ENCODE assay signal across 10 cellular contexts in the genomic region with DNA sequence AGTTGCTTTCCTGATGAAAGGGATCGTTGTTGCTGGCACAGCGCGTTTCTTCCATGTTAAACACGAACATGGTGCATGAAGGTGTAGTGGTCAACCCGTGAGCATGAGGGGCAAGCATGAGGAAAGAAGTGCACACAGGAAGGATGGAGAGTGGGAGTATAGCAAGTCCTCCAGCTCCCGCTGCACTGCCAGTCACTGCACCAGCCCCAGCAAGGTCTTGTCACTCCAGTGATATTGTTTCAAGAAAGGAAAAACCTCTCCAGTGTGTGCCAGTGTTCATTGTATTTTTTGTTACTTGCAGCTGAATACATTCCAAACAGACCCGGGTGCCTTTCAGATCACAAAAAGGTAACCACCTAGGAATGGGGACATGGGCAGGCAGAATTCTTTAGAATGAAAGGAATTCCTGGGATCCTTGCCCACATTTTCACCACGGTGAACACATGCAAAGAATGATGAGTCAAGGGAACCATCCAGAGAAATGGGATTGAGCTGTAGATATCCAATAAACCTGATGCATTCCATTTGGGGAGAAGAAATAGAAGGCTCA.
DNase-seq lines count a peak whose midpoint lies in the region; ATAC-seq and TF ChIP-seq lines count a peak whose summit lies in the region.
"Had no signal": no experiment of that assay in that cellular context is flagged by ENCODE, and none has a peak within 500 bp of the region (broad histone marks: within the 10 kb centered on the region; RNA-seq: fewer than 3 reads in every experiment).

No MANE protein-coding gene starts in this region.

- no peak overlapping the region for H2BK15ac ChIP-seq in mesenchymal stem cell (ENCODE audit: low read depth, poor library complexity, severe bottlenecking)

- peak overlapping the region; percentile 24 for H2AK5ac ChIP-seq in mesenchymal stem cell (ENCODE audit: low read length, severe bottlenecking)

- H3K27ac Mint-ChIP-seq in activated CD4-positive, alpha-beta T cell treated with anti-CD3 and anti-CD28 coated beads for 36 hours, result no peak overlapping the region
- H3K27ac Mint-ChIP-seq in T-cell, result no peak overlapping the region
- H3K27ac Mint-ChIP-seq: activated naive CD4-positive, alpha-beta T cell treated with anti-CD3 and anti-CD28 coated beads, Interleukin-2, amount 50 U/mL, for 72 hours had no signal

- no peaks in the 10 kb centered on the region for H3K27me3 Mint-ChIP-seq in activated CD4-positive, alpha-beta T cell treated with anti-CD3 and anti-CD28 coated beads for 36 hours
- no peaks in the 10 kb centered on the region for H3K27me3 Mint-ChIP-seq in T-cell

- no peaks in the 10 kb centered on the region for H3K9me3 Mint-ChIP-seq in activated CD4-positive, alpha-beta T cell treated with anti-CD3 and anti-CD28 coated beads for 36 hours (ENCODE audit: low read depth)
- no peaks in the 10 kb centered on the region for H3K9me3 Mint-ChIP-seq in T-cell
- H3K9me3 Mint-ChIP-seq: activated naive CD4-positive, alpha-beta T cell treated with anti-CD3 and anti-CD28 coated beads, Interleukin-2, amount 50 U/mL, for 72 hours had no signal

- H3K79me2 ChIP-seq in Karpas-422 (ENCODE audit: low read length), result no peaks in the 10 kb centered on the region

- CTCF ChIA-PET in activated CD4-positive, alpha-beta T cell treated with anti-CD3 and anti-CD28 coated beads for 36 hours (lab: Charles Lee), result interaction anchor here (0.5 kb wide), 1 partner anchor 815 kb away, joined by 4 read pairs; no protein-coding TSS in a partner anchor
- CTCF ChIA-PET in T-cell (lab: Charles Lee), result no interaction called here

- peaks cover 19% of the 10 kb centered on the region for H3K79me1 ChIP-seq in mesenchymal stem cell (replicated peaks; ENCODE audit: low read length, poor library complexity, severe bottlenecking)

- H4K20me1 ChIP-seq in Karpas-422 (ENCODE audit: insufficient read depth, low read depth, low read length), result peaks cover 9% of the 10 kb centered on the region; the same call in 1 of the 2 replicates

- H3K23ac ChIP-seq in mesenchymal stem cell (ENCODE audit: low read length in 2 of 2), result no peak overlapping the region

- POLR2A ChIA-PET in activated CD4-positive, alpha-beta T cell treated with anti-CD3 and anti-CD28 coated beads for 36 hours (lab: Charles Lee), result no interaction called here
- POLR2A ChIA-PET in T-cell (lab: Charles Lee), result interaction anchor here in 1 of 2 donors (0.6 kb wide), 1 partner anchor 1432 kb away, joined by 9 read pairs; no protein-coding TSS in a partner anchor

- H4K8ac ChIP-seq in mesenchymal stem cell (ENCODE audit: low read length), result no peak overlapping the region

- peak; percentile 74 for DNase-seq in AG20443 (ENCODE audit: low spot score)
- DNase-seq in Karpas-422, result no peak
- DNase-seq in choroid plexus epithelial cell (ENCODE audit: low read depth), result peak; percentile 70
- DNase-seq in mesenchymal stem cell, result peak; percentile 37
- DNase-seq in activated CD4-positive, alpha-beta T cell treated with anti-CD3 and anti-CD28 coated beads for 36 hours, result no peak
- no peak for DNase-seq in T-cell
- no peak for DNase-seq in NCI-H1092 (lab: John Stamatoyannopoulos, UW)
- DNase-seq: NCI-H2227 treated with DMSO at 0.1 percent for 48 hours had no signal

- H3K36me3 Mint-ChIP-seq in activated CD4-positive, alpha-beta T cell treated with anti-CD3 and anti-CD28 coated beads for 36 hours (ENCODE audit: low read depth), result no peaks in the 10 kb centered on the region
- H3K36me3 Mint-ChIP-seq in T-cell, result peaks cover 4% of the 10 kb centered on the region
- H3K36me3 Mint-ChIP-seq: activated naive CD4-positive, alpha-beta T cell treated with anti-CD3 and anti-CD28 coated beads, Interleukin-2, amount 50 U/mL, for 72 hours had no signal

- H3K4me1 ChIP-seq in Karpas-422 (ENCODE audit: low read length) (peaks cover 30% of the 10 kb centered on the region), mesenchymal stem cell (ENCODE audit: control insufficient read depth, insufficient read depth, low read depth, low read length) (peaks cover 28% of the 10 kb centered on the region)

- peak overlapping the region in 1 of 2 experiments; percentile 1 for H3K4ac ChIP-seq in mesenchymal stem cell (ENCODE audit: low read depth in 1 of 2, low read length in 2 of 2)

- H3K9ac ChIP-seq in Karpas-422 (ENCODE audit: low read length), result no peak overlapping the region
- H3K9ac ChIP-seq in mesenchymal stem cell (ENCODE audit: low read length), result no peak overlapping the region

- intact Hi-C loops in activated CD4-positive, alpha-beta T cell treated with anti-CD3 and anti-CD28 coated beads for 36 hours (cut with DNase I, micrococcal nuclease), result loop anchor here in 1 of 2 experiments (10.0 kb wide), 1 partner anchor 228 kb away; no protein-coding TSS in a partner anchor

- H3K36me3 ChIP-seq in Karpas-422 (ENCODE audit: insufficient read depth, low read length), result no peaks in the 10 kb centered on the region
- peaks cover 0 to 4% of the 10 kb centered on the region in 2 experiments for H3K36me3 ChIP-seq in mesenchymal stem cell (ENCODE audit: control insufficient read depth in 1 of 2, insufficient read depth in 2 of 2, low read depth in 1 of 2, low read length in 2 of 2)

- WGBS in mesenchymal stem cell, result 70% methylated on average over 8 of the region's 8 CpGs

- H3K4me3 ChIP-seq in Karpas-422 (ENCODE audit: low read length), result no peak overlapping the region
- no peak overlapping the region for H3K4me3 ChIP-seq in choroid plexus epithelial cell (ENCODE audit: low read depth, low read length)
- no peak overlapping the region for H3K4me3 ChIP-seq in mesenchymal stem cell (ENCODE audit: insufficient read depth in 1 of 2, low read depth in 1 of 2, low read length in 2 of 2)

- H3K4me1 Mint-ChIP-seq in activated CD4-positive, alpha-beta T cell treated with anti-CD3 and anti-CD28 coated beads for 36 hours, result peaks cover 10% of the 10 kb centered on the region
- peaks cover 0 to 5% (median 0%) of the 10 kb centered on the region in 3 donors for H3K4me1 Mint-ChIP-seq in T-cell

- H3K4me3 Mint-ChIP-seq in activated CD4-positive, alpha-beta T cell treated with anti-CD3 and anti-CD28 coated beads for 36 hours, result no peak overlapping the region
- H3K4me3 Mint-ChIP-seq in T-cell, result no peak overlapping the region

- H2AFZ ChIP-seq in Karpas-422 (ENCODE audit: low read length), result no peak overlapping the region
- no peak overlapping the region for H2AFZ ChIP-seq in mesenchymal stem cell (ENCODE audit: low read depth, low read length)

- H4K91ac ChIP-seq in mesenchymal stem cell (ENCODE audit: low read length), result peak overlapping the region; percentile 5

- no peaks in the 10 kb centered on the region for H3K27me3 ChIP-seq in Karpas-422 (ENCODE audit: low read length)
- H3K27me3 ChIP-seq in mesenchymal stem cell (ENCODE audit: control insufficient read depth in 1 of 2, insufficient read depth in 1 of 2, low read length in 2 of 2), result no peaks in the 10 kb centered on the region

- H2BK120ac ChIP-seq in mesenchymal stem cell (ENCODE audit: low read depth, low read length), result no peak overlapping the region

- H3K9me3 ChIP-seq in Karpas-422 (ENCODE audit: low read length) (no peaks in the 10 kb centered on the region), mesenchymal stem cell (ENCODE audit: control insufficient read depth, low read length) (no peaks in the 10 kb centered on the region)

- peak overlapping the region in 1 of 2 experiments; percentile 73 for H3K14ac ChIP-seq in mesenchymal stem cell (ENCODE audit: low read length in 2 of 2)

- peak overlapping the region; percentile 23 for H3K4me2 ChIP-seq in Karpas-422 (ENCODE audit: low read depth, low read length, poor library complexity, severe bottlenecking)
- no peak overlapping the region for H3K4me2 ChIP-seq in mesenchymal stem cell (ENCODE audit: low read length, poor library complexity, severe bottlenecking)

- H3K27ac ChIP-seq in Karpas-422 (ENCODE audit: low read length) (no peak overlapping the region), mesenchymal stem cell (ENCODE audit: low read length, poor library complexity, severe bottlenecking) (peak overlapping the region; percentile 79)

- H3K9me2 ChIP-seq in Karpas-422 (replicated peaks; ENCODE audit: insufficient read depth, low read length), result no peaks in the 10 kb centered on the region

- TF ChIP-seq CTCF in choroid plexus epithelial cell (conservative IDR thresholded peaks at IDR 0.05; ENCODE audit: low read depth, low read length), result no peak

- peak overlapping the region in 1 of 2 experiments; percentile 5 for H3K18ac ChIP-seq in mesenchymal stem cell (ENCODE audit: low read depth in 1 of 2, low read length in 2 of 2)

- ATAC-seq in activated CD4-positive, alpha-beta T cell treated with anti-CD3 and anti-CD28 coated beads for 36 hours, result no peak
- no peak for ATAC-seq in GM21423 (IDR thresholded peaks at IDR 0.05; ENCODE audit: unreplicated experiment)
- no peak for ATAC-seq in T-cell (replicated peaks in 1 of 4)
- ATAC-seq: activated naive CD4-positive, alpha-beta T cell treated with anti-CD3 and anti-CD28 coated beads, Interleukin-2, amount 50 U/mL, for 72 hours had no signal

- peak overlapping the region; percentile 19 for H2BK5ac ChIP-seq in mesenchymal stem cell (ENCODE audit: low read depth, low read length, poor library complexity, severe bottlenecking)

- H2BK12ac ChIP-seq in mesenchymal stem cell (ENCODE audit: low read length in 2 of 2), result peak overlapping the region in 1 of 2 experiments; percentile 59

Comparison
In these comparisons a context has a peak if more than half of its experiments do, and no peak if none do; other contexts are left out.
1. DNase-seq: peak in AG20443 (single experiment), choroid plexus epithelial cell (single experiment) and mesenchymal stem cell (single experiment); none in Karpas-422 (single experiment), activated CD4-positive, alpha-beta T cell treated with anti-CD3 and anti-CD28 coated beads for 36 hours (single experiment), T-cell (0 of 34) and NCI-H1092 (single experiment).